ENCODE assay signal across 11 cellular contexts in genomic region chr11:128291043-128291442, GRCh38.
DNase-seq lines count a peak whose midpoint lies in the region; ATAC-seq and TF ChIP-seq lines count a peak whose summit lies in the region.
"Had no signal": no experiment of that assay in that cellular context is flagged by ENCODE, and none has a peak within 500 bp of the region (broad histone marks: within the 10 kb centered on the region; RNA-seq: fewer than 3 reads in every experiment).

No MANE protein-coding gene starts in this region.

- peaks cover 10% of the 10 kb centered on the region for H3K9me3 Mint-ChIP-seq in activated CD4-positive, alpha-beta memory T cell treated with anti-CD3 and anti-CD28 coated beads, Interleukin-2, amount 10 ng/mL, durations not matched to agents 7 days and 5 days
- H3K9me3 Mint-ChIP-seq: GM23338 had no signal

- no peaks in the 10 kb centered on the region for H3K27me3 Mint-ChIP-seq in activated CD4-positive, alpha-beta memory T cell treated with anti-CD3 and anti-CD28 coated beads, Interleukin-2, amount 10 ng/mL, durations not matched to agents 7 days and 5 days

- H3K27me3 ChIP-seq in heart left ventricle (no peaks in the 10 kb centered on the region), left lung (no peaks in the 10 kb centered on the region), thyroid gland (no peaks in the 10 kb centered on the region)

- 65 to 75% (median 72%) methylated on average over 3 to 7 of the region's 7 CpGs for WGBS in heart left ventricle, 4 donors
- WGBS in thyroid gland, 2 donors: 90 to 97% methylated on average over 5 to 7 of the region's 7 CpGs

- H3K4me3 ChIP-seq in heart left ventricle (peak overlapping the region in 6 of 12 donors; percentile 3 to 44 (median 14)), left lung (no peak overlapping the region), thyroid gland (replicated peaks in 1 of 3) (no peak overlapping the region)
- H3K4me3 ChIP-seq: GM23338 had no signal

- peak in 1 of 4 donors; percentile 43 for ATAC-seq in heart left ventricle
- no peak for ATAC-seq in Right ventricle myocardium inferior
- ATAC-seq in left lung: no peak

- intact Hi-C loops in heart left ventricle (cut with DNase I): loop anchor here (2.0 to 10.0 kb wide), 23 partner anchors 38 to 544 kb away; partner anchors contain the start of gene FLI1 (in 1 of the 10)
- intact Hi-C loops in Right ventricle myocardium inferior (cut with DNase I): loop anchor here (2.0 to 5.0 kb wide), 4 partner anchors 41 to 541 kb away; no protein-coding TSS in a partner anchor
- intact Hi-C loops in left lung (cut with DNase I): loop anchor here in 1 of 2 donors (10.0 kb wide), 1 partner anchor 334 kb away; no protein-coding TSS in a partner anchor
- intact Hi-C loops in thyroid gland (cut with DNase I): loop anchor here (5.0 to 10.0 kb wide), 3 partner anchors 164 to 541 kb away; no protein-coding TSS in a partner anchor

- POLR2A ChIA-PET in activated CD4-positive, alpha-beta memory T cell treated with anti-CD3 and anti-CD28 coated beads, Interleukin-2, amount 10 ng/mL, durations not matched to agents 7 days and 5 days (lab: Charles Lee): interaction anchor here (0.7 to 8.2 kb wide), 31 partner anchors 10 to 448 kb away, joined by 3 to 302 read pairs (median 12); partner anchors contain the start of gene FLI1

- peak overlapping the region in 9 of 12 donors; percentile 27 to 87 (median 51) for H3K27ac ChIP-seq in heart left ventricle
- H3K27ac ChIP-seq in left lung: peak overlapping the region; percentile 44 to 65
- peak overlapping the region in 2 of 3 donors; percentile 24 to 74 for H3K27ac ChIP-seq in thyroid gland
- H3K27ac ChIP-seq: C4-2B had no signal

- H3K4me3 Mint-ChIP-seq in activated CD4-positive, alpha-beta memory T cell treated with anti-CD3 and anti-CD28 coated beads, Interleukin-2, amount 10 ng/mL, durations not matched to agents 7 days and 5 days: peak overlapping the region; percentile 92
- H3K4me3 Mint-ChIP-seq: GM23338 had no signal

- H3K9me3 ChIP-seq in heart left ventricle (no peaks in the 10 kb centered on the region), left lung (no peaks in the 10 kb centered on the region), thyroid gland (no peaks in the 10 kb centered on the region)

- CTCF ChIA-PET in activated CD4-positive, alpha-beta memory T cell treated with anti-CD3 and anti-CD28 coated beads, Interleukin-2, amount 10 ng/mL, durations not matched to agents 7 days and 5 days (lab: Charles Lee): interaction anchor here (0.9 to 11.6 kb wide), 35 partner anchors 10 to 570 kb away, joined by 3 to 157 read pairs (median 5); no protein-coding TSS in a partner anchor

- H3K4me1 ChIP-seq in heart left ventricle (peaks cover 3 to 54% (median 28%) of the 10 kb centered on the region in 12 donors), left lung (peaks cover 0 to 12% of the 10 kb centered on the region in 2 donors), thyroid gland (peaks cover 4 to 15% of the 10 kb centered on the region in 2 donors)

- H3K27ac Mint-ChIP-seq in activated CD4-positive, alpha-beta memory T cell treated with anti-CD3 and anti-CD28 coated beads, Interleukin-2, amount 10 ng/mL, durations not matched to agents 7 days and 5 days: peak overlapping the region; percentile 97
- H3K27ac Mint-ChIP-seq: GM23338 had no signal

- H3K36me3 ChIP-seq in heart left ventricle (no peaks in the 10 kb centered on the region), left lung (no peaks in the 10 kb centered on the region), thyroid gland (no peaks in the 10 kb centered on the region)

- peaks cover 60% of the 10 kb centered on the region for H3K36me3 Mint-ChIP-seq in activated CD4-positive, alpha-beta memory T cell treated with anti-CD3 and anti-CD28 coated beads, Interleukin-2, amount 10 ng/mL, durations not matched to agents 7 days and 5 days (ENCODE audit: low read depth)

- peaks cover 86% of the 10 kb centered on the region for H3K4me1 Mint-ChIP-seq in activated CD4-positive, alpha-beta memory T cell treated with anti-CD3 and anti-CD28 coated beads, Interleukin-2, amount 10 ng/mL, durations not matched to agents 7 days and 5 days

- no peak for TF ChIP-seq POLR2A in heart left ventricle (IDR thresholded peaks at IDR 0.05)
- no peak for TF ChIP-seq POLR2A in thyroid gland (IDR thresholded peaks at IDR 0.05)

- no peak for TF ChIP-seq CTCF in heart left ventricle (IDR thresholded peaks at IDR 0.05)
- TF ChIP-seq CTCF in left lung (IDR thresholded peaks at IDR 0.05): no peak
- TF ChIP-seq CTCF in thyroid gland (IDR thresholded peaks at IDR 0.05): no peak

- peak in 1 of 5 donors; percentile 23 for DNase-seq in heart left ventricle
- no peak for DNase-seq in Right ventricle myocardium inferior (ENCODE audit: missing footprints)
- DNase-seq in activated CD4-positive, alpha-beta memory T cell treated with anti-CD3 and anti-CD28 coated beads, Interleukin-2, amount 10 ng/mL, durations not matched to agents 7 days and 5 days: no peak
- no peak for DNase-seq in left lung
- no peak for DNase-seq in thyroid gland
- DNase-seq in activated effector memory CD4-positive, alpha-beta T cell treated with Interleukin-2 at 50 U/mL for 16 hours: no peak
- DNase-seq in amniotic stem cell (lab: John Stamatoyannopoulos, UW): no peak
- DNase-seq in AG20443 (ENCODE audit: low spot score): no peak
- DNase-seq: NCI-H1417 treated with DMSO at 0.1 percent for 48 hours had no signal
